ENCODE assay signal across 13 cellular contexts in the genomic region with DNA sequence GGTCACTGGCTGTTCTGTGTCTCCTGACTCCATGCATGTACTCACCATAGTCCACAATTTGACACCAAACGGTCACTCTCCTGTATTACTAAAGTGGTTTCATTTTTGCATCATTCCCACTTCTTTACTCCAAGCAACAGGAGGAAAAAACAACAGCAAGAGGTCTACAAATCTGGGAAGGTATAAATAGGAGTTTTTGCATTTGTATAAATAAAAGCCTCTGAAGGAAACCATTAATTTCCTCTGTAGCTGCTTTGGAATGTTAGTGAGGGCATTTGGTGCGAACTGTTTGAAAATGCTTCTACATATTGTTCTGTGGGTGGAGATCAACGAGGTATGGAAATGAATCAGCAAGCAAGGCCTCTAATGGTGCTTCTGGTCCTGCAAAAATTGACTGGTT.
DNase-seq lines count a peak whose midpoint lies in the region; ATAC-seq and TF ChIP-seq lines count a peak whose summit lies in the region.
"Had no signal": no experiment of that assay in that cellular context is flagged by ENCODE, and none has a peak within 500 bp of the region (broad histone marks: within the 10 kb centered on the region; RNA-seq: fewer than 3 reads in every experiment).

No MANE protein-coding gene starts in this region.

- ATAC-seq in lower lobe of right lung = no peak
- ATAC-seq in upper lobe of right lung = no peak
- ATAC-seq: Panc1; stimulated activated memory B cell treated with anti-CD40 and anti-IgM and Interleukin-4, amounts not matched to agents 10 μg/mL and 1 μg/mL and 100 μg/mL, for 72 hours had no signal

- no peaks in the 10 kb centered on the region for H3K9me3 ChIP-seq in HUES6 (ENCODE audit: control insufficient read depth, insufficient read depth, low read depth, low read length)
- H3K9me3 ChIP-seq in lower lobe of right lung = no peaks in the 10 kb centered on the region
- no peaks in the 10 kb centered on the region for H3K9me3 ChIP-seq in upper lobe of right lung
- no peaks in the 10 kb centered on the region for H3K9me3 ChIP-seq in prostate gland

- H3K27ac ChIP-seq in HUES6 (ENCODE audit: low read depth, low read length) = 0 out of 2 replicates have a peak overlapping the region, but pooled peaks have one; percentile 3
- peak overlapping the region; percentile 64 for H3K27ac ChIP-seq in lower lobe of right lung
- H3K27ac ChIP-seq in upper lobe of right lung = no peak overlapping the region
- H3K27ac ChIP-seq in prostate gland = no peak overlapping the region
- H3K27ac ChIP-seq: C4-2B had no signal

- H3K4me3 ChIP-seq in HUES6 (ENCODE audit: low read depth, low read length) (no peak overlapping the region), lower lobe of right lung (no peak overlapping the region), upper lobe of right lung (no peak overlapping the region), prostate gland (no peak overlapping the region)
- H3K4me3 ChIP-seq: coronary artery had no signal

- H3K36me3 ChIP-seq in HUES6 (ENCODE audit: control insufficient read depth, insufficient read depth, low read length) (no peaks in the 10 kb centered on the region), lower lobe of right lung (no peaks in the 10 kb centered on the region), upper lobe of right lung (no peaks in the 10 kb centered on the region), prostate gland (no peaks in the 10 kb centered on the region)

- TF ChIP-seq CTCF in lower lobe of right lung (IDR thresholded peaks at IDR 0.05) = no peak
- no peak for TF ChIP-seq CTCF in upper lobe of right lung (IDR thresholded peaks at IDR 0.05)
- no peak for TF ChIP-seq CTCF in prostate gland (IDR thresholded peaks at IDR 0.05)

- DNase-seq in AG08396 (ENCODE audit: low spot score) (peak; percentile 28), dedifferentiated amniotic fluid mesenchymal stem cell (ENCODE audit: extremely low spot score) (peak; percentile 51), lower lobe of right lung (no peak), upper lobe of right lung (no peak), NCI-H146 (lab: John Stamatoyannopoulos, UW) (no peak), DMS53 (lab: John Stamatoyannopoulos, UW) (no peak), prostate gland (ENCODE audit: low spot score) (no peak)
- DNase-seq: activated naive CD4-positive, alpha-beta T cell treated with Interleukin-2 at 50 U/mL for 16 hours had no signal

- WGBS in prostate gland = 66% methylated on average over 3 of the region's 3 CpGs

- intact Hi-C loops in lower lobe of right lung (cut with DNase I) (no loop called here), upper lobe of right lung (cut with DNase I) (no loop called here), prostate gland (cut with DNase I) (no loop called here)

- H3K4me1 ChIP-seq in HUES6 (ENCODE audit: control insufficient read depth, insufficient read depth, low read length) = peaks cover 60% of the 10 kb centered on the region
- peaks cover 11% of the 10 kb centered on the region for H3K4me1 ChIP-seq in lower lobe of right lung
- peaks cover 4% of the 10 kb centered on the region for H3K4me1 ChIP-seq in upper lobe of right lung
- peaks cover 2% of the 10 kb centered on the region for H3K4me1 ChIP-seq in prostate gland (replicated peaks)

- no peak overlapping the region for H3K9ac ChIP-seq in HUES6 (ENCODE audit: low read length)

- H3K27me3 ChIP-seq in HUES6 (ENCODE audit: control insufficient read depth, insufficient read depth, low read length) = no peaks in the 10 kb centered on the region
- no peaks in the 10 kb centered on the region for H3K27me3 ChIP-seq in lower lobe of right lung (ENCODE audit: low read depth)
- H3K27me3 ChIP-seq in upper lobe of right lung = no peaks in the 10 kb centered on the region
- H3K27me3 ChIP-seq in prostate gland (replicated peaks; ENCODE audit: insufficient read depth) = no peaks in the 10 kb centered on the region

- TF ChIP-seq POLR2A in prostate gland (IDR thresholded peaks at IDR 0.05) = no peak

Comparison
In these comparisons a context has a peak if more than half of its experiments do, and no peak if none do; other contexts are left out.
1. DNase-seq: peak in AG08396 (single experiment) and dedifferentiated amniotic fluid mesenchymal stem cell (single experiment); none in lower lobe of right lung (single experiment), upper lobe of right lung (single experiment), NCI-H146 (single experiment), DMS53 (single experiment) and prostate gland (single experiment).
2. H3K27ac ChIP-seq: peak in HUES6 (single experiment) and lower lobe of right lung (single experiment); none in upper lobe of right lung (single experiment) and prostate gland (0 of 2).